In genomic region chr13:106493569-106493968, GRCh38 we compare ENCODE assay signal across 10 cellular contexts. TPM values are rescaled to one million over a fixed set of nuclear protein-coding genes. Genes with fewer than 3 reads are reported as not detected.
A peak's percentile ranks its signal among the peaks of the same experiment; 100 is the strongest.
DNase-seq lines count a peak whose midpoint lies in the region; ATAC-seq and TF ChIP-seq lines count a peak whose summit lies in the region.
"Had no signal": no experiment of that assay in that cellular context is flagged by ENCODE, and none has a peak within 500 bp of the region (broad histone marks: within the 10 kb centered on the region; RNA-seq: fewer than 3 reads in every experiment).

No MANE protein-coding gene starts in this region.

- H3K27ac Mint-ChIP-seq in Calu3 (ENCODE audit: unreplicated experiment) = no peak overlapping the region

- no peak for TF ChIP-seq POLR2A in ovary (IDR thresholded peaks at IDR 0.05)

- H3K27ac ChIP-seq in rectal smooth muscle tissue (ENCODE audit: low read depth, low read length) = peak overlapping the region; percentile 69
- H3K27ac ChIP-seq in ovary = no peak overlapping the region
- no peak overlapping the region for H3K27ac ChIP-seq in SJCRH30
- H3K27ac ChIP-seq: epithelial cell of prostate had no signal

- H3K4me3 ChIP-seq in rectal smooth muscle tissue (ENCODE audit: low read length) = no peak overlapping the region
- no peak overlapping the region for H3K4me3 ChIP-seq in ovary
- H3K4me3 ChIP-seq in SJCRH30 = no peak overlapping the region

- peak; percentile 41 for DNase-seq in RPMI8226
- DNase-seq in ovary = no peak
- no peak for DNase-seq in NCI-H2081 (lab: John Stamatoyannopoulos, UW)
- DNase-seq in SJCRH30 = no peak
- DNase-seq in Calu3 = no peak

- no peaks in the 10 kb centered on the region for H3K4me1 Mint-ChIP-seq in Calu3 (ENCODE audit: low read depth, unreplicated experiment)

- intact Hi-C loops in ovary (cut with DNase I) = no loop called here
- intact Hi-C loops in Calu3 (cut with micrococcal nuclease; ENCODE audit: unreplicated experiment) = no loop called here

- H3K9me3 ChIP-seq in ovary (no peaks in the 10 kb centered on the region), SJCRH30 (replicated peaks) (no peaks in the 10 kb centered on the region)

- H3K27me3 Mint-ChIP-seq in Calu3 (ENCODE audit: unreplicated experiment) = no peaks in the 10 kb centered on the region

- peak; percentile 96 for ATAC-seq in GM18907 (IDR thresholded peaks at IDR 0.05; ENCODE audit: unreplicated experiment)
- peak; percentile 79 for ATAC-seq in HG02798 (IDR thresholded peaks at IDR 0.05; ENCODE audit: poor library complexity, unreplicated experiment)
- ATAC-seq: HCT116 had no signal

- CTCF ChIA-PET in Calu3 (lab: Charles Lee) = no interaction called here

- no peak overlapping the region for H3K4me3 Mint-ChIP-seq in Calu3 (ENCODE audit: low read depth, unreplicated experiment)

- WGBS in ovary, 3 donors = 85 to 93% (median 93%) methylated on average over 13 of the region's 13 CpGs

- peaks cover 4% of the 10 kb centered on the region for H3K36me3 Mint-ChIP-seq in Calu3 (ENCODE audit: insufficient read depth, unreplicated experiment)

- no peak overlapping the region for H3K9ac ChIP-seq in rectal smooth muscle tissue (ENCODE audit: low read length)

- TF ChIP-seq CTCF in ovary (IDR thresholded peaks at IDR 0.05) = no peak
- no peak for TF ChIP-seq CTCF in Calu3 (IDR thresholded peaks at IDR 0.05; ENCODE audit: unreplicated experiment)

- no peaks in the 10 kb centered on the region for H3K27me3 ChIP-seq in rectal smooth muscle tissue (ENCODE audit: control insufficient read depth, insufficient read depth, low read length)
- H3K27me3 ChIP-seq in ovary = no peaks in the 10 kb centered on the region
- no peaks in the 10 kb centered on the region for H3K27me3 ChIP-seq in SJCRH30

- H3K4me1 ChIP-seq in rectal smooth muscle tissue (ENCODE audit: control insufficient read depth, insufficient read depth, low read length) = peaks cover 16% of the 10 kb centered on the region
- H3K4me1 ChIP-seq in ovary (ENCODE audit: insufficient read depth) = no peaks in the 10 kb centered on the region
- H3K4me1 ChIP-seq in SJCRH30 = no peaks in the 10 kb centered on the region

- no peaks in the 10 kb centered on the region for H3K9me3 Mint-ChIP-seq in Calu3 (ENCODE audit: low read depth, unreplicated experiment)

- no peak for TF ChIP-seq EP300 in ovary (IDR thresholded peaks at IDR 0.05)

- H3K36me3 ChIP-seq in rectal smooth muscle tissue (ENCODE audit: control insufficient read depth, insufficient read depth, low read length) (peaks cover 13% of the 10 kb centered on the region), ovary (no peaks in the 10 kb centered on the region), SJCRH30 (peaks cover 21% of the 10 kb centered on the region)

- no TSS peak for BruUV-seq in Calu3 (replicated peaks; lab: Mats Ljungman, UMichigan)

RNA-seq across cellular contexts. Expression of gene EFNB2, which starts 41.9 kb away (rescaled TPM):
- 10 to 100 TPM in 3 of 7 donors, 1 to 10 TPM in 4; 3.7 to 33.2 (median 8.7) TPM for total RNA-seq in ovary
- polyA plus RNA-seq in ovary = 10 to 100 TPM; 13.5 to 25.3 TPM
- 18.0 and 19.0 TPM in 2 replicates for total RNA-seq in SJCRH30 (2014; rRNA removed; shearing (Covaris generic))
- total RNA-seq in Calu3 (2022) = 14.3 and 16.9 TPM in 2 replicates
